1 cellular context compared by ENCODE assay signal in the genomic region with DNA sequence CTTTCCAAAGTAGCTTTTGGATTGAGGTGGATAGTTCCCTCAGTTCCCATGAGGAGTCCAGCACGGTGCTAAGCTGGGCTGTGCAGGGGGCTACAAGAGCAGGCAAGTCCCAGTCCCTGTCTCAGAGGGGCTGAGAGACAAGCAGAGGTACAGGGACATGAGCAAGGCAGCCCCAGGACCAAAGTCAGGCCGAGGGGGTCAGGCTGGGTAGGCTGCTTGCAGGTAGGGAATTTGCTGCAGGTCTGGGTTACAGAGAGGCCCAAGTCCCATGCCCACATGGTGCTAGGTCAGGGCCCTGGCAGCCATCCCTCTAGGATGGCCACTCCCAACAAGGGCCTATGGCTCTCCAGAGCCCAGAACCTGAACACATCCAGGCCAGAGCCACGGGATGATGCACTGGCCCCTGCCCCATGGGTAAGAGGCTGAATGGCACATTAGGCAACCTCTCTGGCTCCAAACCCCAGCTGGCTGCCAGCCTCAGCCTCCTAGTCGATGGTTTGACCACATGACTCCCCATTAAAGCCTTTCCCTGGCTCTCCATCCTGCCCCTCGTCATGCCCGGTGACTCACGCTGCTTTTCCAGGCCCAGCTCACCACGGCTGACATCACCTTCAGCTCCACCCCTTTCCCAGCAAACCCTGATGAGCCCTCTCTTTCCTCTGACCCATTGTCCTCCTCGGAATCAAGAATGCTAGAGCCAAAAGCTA.
A peak's percentile ranks its signal among the peaks of the same experiment; 100 is the strongest.
TF ChIP-seq lines count a peak whose summit lies in the region.

No MANE protein-coding gene starts in this region.

TF ChIP-seq in HEK293, 187 proteins besides CTCF, POLR2A, EP300 and RAD21 (continued from another document and continues in another):
- TF ChIP-seq, protein P1, sequence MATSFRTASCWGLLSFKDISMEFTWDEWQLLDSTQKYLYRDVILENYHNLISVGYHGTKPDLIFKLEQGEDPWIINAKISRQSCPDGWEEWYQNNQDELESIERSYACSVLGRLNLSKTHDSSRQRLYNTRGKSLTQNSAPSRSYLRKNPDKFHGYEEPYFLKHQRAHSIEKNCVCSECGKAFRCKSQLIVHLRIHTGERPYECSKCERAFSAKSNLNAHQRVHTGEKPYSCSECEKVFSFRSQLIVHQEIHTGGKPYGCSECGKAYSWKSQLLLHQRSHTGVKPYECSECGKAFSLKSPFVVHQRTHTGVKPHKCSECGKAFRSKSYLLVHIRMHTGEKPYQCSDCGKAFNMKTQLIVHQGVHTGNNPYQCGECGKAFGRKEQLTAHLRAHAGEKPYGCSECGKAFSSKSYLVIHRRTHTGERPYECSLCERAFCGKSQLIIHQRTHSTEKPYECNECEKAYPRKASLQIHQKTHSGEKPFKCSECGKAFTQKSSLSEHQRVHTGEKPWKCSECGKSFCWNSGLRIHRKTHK (tag by site-specific recombination; IDR thresholded peaks at IDR 0.05): no peak
- TF ChIP-seq HOXC10 (CRISPR knock-in tag; IDR thresholded peaks at IDR 0.05): no peak
- peak; percentile 43; the same call in 1 of the 2 replicates for TF ChIP-seq KLF1 (tag by site-specific recombination; IDR thresholded peaks at IDR 0.05)
- no peak for TF ChIP-seq ZNF140 (tag by site-specific recombination; IDR thresholded peaks at IDR 0.05)
- no peak for TF ChIP-seq ZNF624 (tag by site-specific recombination; IDR thresholded peaks at IDR 0.05)
- TF ChIP-seq OSR2 (tag by site-specific recombination; IDR thresholded peaks at IDR 0.05): no peak
- no peak for TF ChIP-seq ZNF112 (tag by site-specific recombination; IDR thresholded peaks at IDR 0.05)
- TF ChIP-seq ZNF10 (tag by site-specific recombination; IDR thresholded peaks at IDR 0.05): no peak
- no peak for TF ChIP-seq ZNF626 (tag by site-specific recombination; IDR thresholded peaks at IDR 0.05)
- TF ChIP-seq, protein P2, sequence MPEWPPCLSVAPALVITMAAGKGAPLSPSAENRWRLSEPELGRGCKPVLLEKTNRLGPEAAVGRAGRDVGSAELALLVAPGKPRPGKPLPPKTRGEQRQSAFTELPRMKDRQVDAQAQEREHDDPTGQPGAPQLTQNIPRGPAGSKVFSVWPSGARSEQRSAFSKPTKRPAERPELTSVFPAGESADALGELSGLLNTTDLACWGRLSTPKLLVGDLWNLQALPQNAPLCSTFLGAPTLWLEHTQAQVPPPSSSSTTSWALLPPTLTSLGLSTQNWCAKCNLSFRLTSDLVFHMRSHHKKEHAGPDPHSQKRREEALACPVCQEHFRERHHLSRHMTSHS (tag by site-specific recombination; IDR thresholded peaks at IDR 0.05): no peak
- TF ChIP-seq ZFP3 (tag by site-specific recombination; IDR thresholded peaks at IDR 0.05; ENCODE audit: low read depth): no peak
- TF ChIP-seq, protein P3, sequence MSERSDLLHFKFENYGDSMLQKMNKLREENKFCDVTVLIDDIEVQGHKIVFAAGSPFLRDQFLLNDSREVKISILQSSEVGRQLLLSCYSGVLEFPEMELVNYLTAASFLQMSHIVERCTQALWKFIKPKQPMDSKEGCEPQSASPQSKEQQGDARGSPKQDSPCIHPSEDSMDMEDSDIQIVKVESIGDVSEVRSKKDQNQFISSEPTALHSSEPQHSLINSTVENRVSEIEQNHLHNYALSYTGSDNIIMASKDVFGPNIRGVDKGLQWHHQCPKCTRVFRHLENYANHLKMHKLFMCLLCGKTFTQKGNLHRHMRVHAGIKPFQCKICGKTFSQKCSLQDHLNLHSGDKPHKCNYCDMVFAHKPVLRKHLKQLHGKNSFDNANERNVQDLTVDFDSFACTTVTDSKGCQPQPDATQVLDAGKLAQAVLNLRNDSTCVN (tag by site-specific recombination; optimal IDR thresholded peaks at IDR 0.05): no peak
- TF ChIP-seq ZNF654 (tag by site-specific recombination; IDR thresholded peaks at IDR 0.05; ENCODE audit: low read depth): no peak
- TF ChIP-seq, protein P4, sequence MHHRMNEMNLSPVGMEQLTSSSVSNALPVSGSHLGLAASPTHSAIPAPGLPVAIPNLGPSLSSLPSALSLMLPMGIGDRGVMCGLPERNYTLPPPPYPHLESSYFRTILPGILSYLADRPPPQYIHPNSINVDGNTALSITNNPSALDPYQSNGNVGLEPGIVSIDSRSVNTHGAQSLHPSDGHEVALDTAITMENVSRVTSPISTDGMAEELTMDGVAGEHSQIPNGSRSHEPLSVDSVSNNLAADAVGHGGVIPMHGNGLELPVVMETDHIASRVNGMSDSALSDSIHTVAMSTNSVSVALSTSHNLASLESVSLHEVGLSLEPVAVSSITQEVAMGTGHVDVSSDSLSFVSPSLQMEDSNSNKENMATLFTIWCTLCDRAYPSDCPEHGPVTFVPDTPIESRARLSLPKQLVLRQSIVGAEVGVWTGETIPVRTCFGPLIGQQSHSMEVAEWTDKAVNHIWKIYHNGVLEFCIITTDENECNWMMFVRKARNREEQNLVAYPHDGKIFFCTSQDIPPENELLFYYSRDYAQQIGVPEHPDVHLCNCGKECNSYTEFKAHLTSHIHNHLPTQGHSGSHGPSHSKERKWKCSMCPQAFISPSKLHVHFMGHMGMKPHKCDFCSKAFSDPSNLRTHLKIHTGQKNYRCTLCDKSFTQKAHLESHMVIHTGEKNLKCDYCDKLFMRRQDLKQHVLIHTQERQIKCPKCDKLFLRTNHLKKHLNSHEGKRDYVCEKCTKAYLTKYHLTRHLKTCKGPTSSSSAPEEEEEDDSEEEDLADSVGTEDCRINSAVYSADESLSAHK (tag by site-specific recombination; IDR thresholded peaks at IDR 0.05): no peak
- peak; percentile 40 for TF ChIP-seq ZIC2 (tag by site-specific recombination; IDR thresholded peaks at IDR 0.05)
- no peak for TF ChIP-seq ZNF184 (tag by site-specific recombination; IDR thresholded peaks at IDR 0.05)
- TF ChIP-seq ZNF211 (tag by site-specific recombination; IDR thresholded peaks at IDR 0.05; ENCODE audit: low read depth): no peak
- no peak for TF ChIP-seq HOXA7 (CRISPR knock-in tag; IDR thresholded peaks at IDR 0.05; ENCODE audit: borderline replicate concordance)
- no peak for TF ChIP-seq ZNF350 (tag by site-specific recombination; IDR thresholded peaks at IDR 0.05)
- no peak for TF ChIP-seq ZNF248 (tag by site-specific recombination; IDR thresholded peaks at IDR 0.05)
- TF ChIP-seq, protein P5, sequence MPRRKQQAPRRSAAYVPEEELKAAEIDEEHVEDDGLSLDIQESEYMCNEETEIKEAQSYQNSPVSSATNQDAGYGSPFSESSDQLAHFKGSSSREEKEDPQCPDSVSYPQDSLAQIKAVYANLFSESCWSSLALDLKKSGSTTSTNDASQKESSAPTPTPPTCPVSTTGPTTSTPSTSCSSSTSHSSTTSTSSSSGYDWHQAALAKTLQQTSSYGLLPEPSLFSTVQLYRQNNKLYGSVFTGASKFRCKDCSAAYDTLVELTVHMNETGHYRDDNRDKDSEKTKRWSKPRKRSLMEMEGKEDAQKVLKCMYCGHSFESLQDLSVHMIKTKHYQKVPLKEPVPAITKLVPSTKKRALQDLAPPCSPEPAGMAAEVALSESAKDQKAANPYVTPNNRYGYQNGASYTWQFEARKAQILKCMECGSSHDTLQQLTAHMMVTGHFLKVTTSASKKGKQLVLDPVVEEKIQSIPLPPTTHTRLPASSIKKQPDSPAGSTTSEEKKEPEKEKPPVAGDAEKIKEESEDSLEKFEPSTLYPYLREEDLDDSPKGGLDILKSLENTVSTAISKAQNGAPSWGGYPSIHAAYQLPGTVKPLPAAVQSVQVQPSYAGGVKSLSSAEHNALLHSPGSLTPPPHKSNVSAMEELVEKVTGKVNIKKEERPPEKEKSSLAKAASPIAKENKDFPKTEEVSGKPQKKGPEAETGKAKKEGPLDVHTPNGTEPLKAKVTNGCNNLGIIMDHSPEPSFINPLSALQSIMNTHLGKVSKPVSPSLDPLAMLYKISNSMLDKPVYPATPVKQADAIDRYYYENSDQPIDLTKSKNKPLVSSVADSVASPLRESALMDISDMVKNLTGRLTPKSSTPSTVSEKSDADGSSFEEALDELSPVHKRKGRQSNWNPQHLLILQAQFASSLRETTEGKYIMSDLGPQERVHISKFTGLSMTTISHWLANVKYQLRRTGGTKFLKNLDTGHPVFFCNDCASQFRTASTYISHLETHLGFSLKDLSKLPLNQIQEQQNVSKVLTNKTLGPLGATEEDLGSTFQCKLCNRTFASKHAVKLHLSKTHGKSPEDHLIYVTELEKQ (tag by site-specific recombination; IDR thresholded peaks at IDR 0.05; ENCODE audit: borderline replicate concordance): no peak
- TF ChIP-seq, protein P6, sequence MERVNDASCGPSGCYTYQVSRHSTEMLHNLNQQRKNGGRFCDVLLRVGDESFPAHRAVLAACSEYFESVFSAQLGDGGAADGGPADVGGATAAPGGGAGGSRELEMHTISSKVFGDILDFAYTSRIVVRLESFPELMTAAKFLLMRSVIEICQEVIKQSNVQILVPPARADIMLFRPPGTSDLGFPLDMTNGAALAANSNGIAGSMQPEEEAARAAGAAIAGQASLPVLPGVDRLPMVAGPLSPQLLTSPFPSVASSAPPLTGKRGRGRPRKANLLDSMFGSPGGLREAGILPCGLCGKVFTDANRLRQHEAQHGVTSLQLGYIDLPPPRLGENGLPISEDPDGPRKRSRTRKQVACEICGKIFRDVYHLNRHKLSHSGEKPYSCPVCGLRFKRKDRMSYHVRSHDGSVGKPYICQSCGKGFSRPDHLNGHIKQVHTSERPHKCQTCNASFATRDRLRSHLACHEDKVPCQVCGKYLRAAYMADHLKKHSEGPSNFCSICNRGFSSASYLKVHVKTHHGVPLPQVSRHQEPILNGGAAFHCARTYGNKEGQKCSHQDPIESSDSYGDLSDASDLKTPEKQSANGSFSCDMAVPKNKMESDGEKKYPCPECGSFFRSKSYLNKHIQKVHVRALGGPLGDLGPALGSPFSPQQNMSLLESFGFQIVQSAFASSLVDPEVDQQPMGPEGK (tag by site-specific recombination; IDR thresholded peaks at IDR 0.05): peak; percentile 59
- TF ChIP-seq ZNF335 (tag by site-specific recombination; conservative IDR thresholded peaks at IDR 0.05): no peak
- TF ChIP-seq IKZF3 (tag by site-specific recombination; IDR thresholded peaks at IDR 0.05): no peak
- no peak for TF ChIP-seq ZNF121 (tag by site-specific recombination; IDR thresholded peaks at IDR 0.05)
- TF ChIP-seq, protein P7, sequence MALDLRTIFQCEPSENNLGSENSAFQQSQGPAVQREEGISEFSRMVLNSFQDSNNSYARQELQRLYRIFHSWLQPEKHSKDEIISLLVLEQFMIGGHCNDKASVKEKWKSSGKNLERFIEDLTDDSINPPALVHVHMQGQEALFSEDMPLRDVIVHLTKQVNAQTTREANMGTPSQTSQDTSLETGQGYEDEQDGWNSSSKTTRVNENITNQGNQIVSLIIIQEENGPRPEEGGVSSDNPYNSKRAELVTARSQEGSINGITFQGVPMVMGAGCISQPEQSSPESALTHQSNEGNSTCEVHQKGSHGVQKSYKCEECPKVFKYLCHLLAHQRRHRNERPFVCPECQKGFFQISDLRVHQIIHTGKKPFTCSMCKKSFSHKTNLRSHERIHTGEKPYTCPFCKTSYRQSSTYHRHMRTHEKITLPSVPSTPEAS (tag by site-specific recombination; IDR thresholded peaks at IDR 0.05): no peak
- no peak for TF ChIP-seq ZNF837 (tag by site-specific recombination; IDR thresholded peaks at IDR 0.05)
- no peak for TF ChIP-seq MZF1 (tag by site-specific recombination; IDR thresholded peaks at IDR 0.05; ENCODE audit: borderline replicate concordance)
- TF ChIP-seq ZNF776 (tag by site-specific recombination; IDR thresholded peaks at IDR 0.05; ENCODE audit: borderline replicate concordance): no peak
- no peak for TF ChIP-seq SALL2 (tag by site-specific recombination; IDR thresholded peaks at IDR 0.05; ENCODE audit: borderline replicate concordance)
- no peak for TF ChIP-seq ZNF785 (tag by site-specific recombination; IDR thresholded peaks at IDR 0.05)
- TF ChIP-seq ZSCAN16 (tag by site-specific recombination; IDR thresholded peaks at IDR 0.05): no peak
- no peak for TF ChIP-seq ZNF426 (tag by site-specific recombination; IDR thresholded peaks at IDR 0.05)
- no peak for TF ChIP-seq ZNF202 (tag by site-specific recombination; IDR thresholded peaks at IDR 0.05; ENCODE audit: borderline replicate concordance)
- TF ChIP-seq, protein P8, sequence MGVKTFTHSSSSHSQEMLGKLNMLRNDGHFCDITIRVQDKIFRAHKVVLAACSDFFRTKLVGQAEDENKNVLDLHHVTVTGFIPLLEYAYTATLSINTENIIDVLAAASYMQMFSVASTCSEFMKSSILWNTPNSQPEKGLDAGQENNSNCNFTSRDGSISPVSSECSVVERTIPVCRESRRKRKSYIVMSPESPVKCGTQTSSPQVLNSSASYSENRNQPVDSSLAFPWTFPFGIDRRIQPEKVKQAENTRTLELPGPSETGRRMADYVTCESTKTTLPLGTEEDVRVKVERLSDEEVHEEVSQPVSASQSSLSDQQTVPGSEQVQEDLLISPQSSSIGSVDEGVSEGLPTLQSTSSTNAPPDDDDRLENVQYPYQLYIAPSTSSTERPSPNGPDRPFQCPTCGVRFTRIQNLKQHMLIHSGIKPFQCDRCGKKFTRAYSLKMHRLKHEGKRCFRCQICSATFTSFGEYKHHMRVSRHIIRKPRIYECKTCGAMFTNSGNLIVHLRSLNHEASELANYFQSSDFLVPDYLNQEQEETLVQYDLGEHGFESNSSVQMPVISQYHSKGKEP (tag by site-specific recombination; IDR thresholded peaks at IDR 0.05): no peak
- TF ChIP-seq ZNF354C (tag by site-specific recombination; IDR thresholded peaks at IDR 0.05; ENCODE audit: borderline replicate concordance, low read depth): no peak
- TF ChIP-seq, protein P9, sequence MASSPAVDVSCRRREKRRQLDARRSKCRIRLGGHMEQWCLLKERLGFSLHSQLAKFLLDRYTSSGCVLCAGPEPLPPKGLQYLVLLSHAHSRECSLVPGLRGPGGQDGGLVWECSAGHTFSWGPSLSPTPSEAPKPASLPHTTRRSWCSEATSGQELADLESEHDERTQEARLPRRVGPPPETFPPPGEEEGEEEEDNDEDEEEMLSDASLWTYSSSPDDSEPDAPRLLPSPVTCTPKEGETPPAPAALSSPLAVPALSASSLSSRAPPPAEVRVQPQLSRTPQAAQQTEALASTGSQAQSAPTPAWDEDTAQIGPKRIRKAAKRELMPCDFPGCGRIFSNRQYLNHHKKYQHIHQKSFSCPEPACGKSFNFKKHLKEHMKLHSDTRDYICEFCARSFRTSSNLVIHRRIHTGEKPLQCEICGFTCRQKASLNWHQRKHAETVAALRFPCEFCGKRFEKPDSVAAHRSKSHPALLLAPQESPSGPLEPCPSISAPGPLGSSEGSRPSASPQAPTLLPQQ (tag by site-specific recombination; IDR thresholded peaks at IDR 0.05): 0 out of 2 replicates have a peak, but pooled peaks have one; percentile 46
- no peak for TF ChIP-seq ZNF510 (tag by site-specific recombination; IDR thresholded peaks at IDR 0.05; ENCODE audit: insufficient replicate concordance)
- no peak for TF ChIP-seq SETDB1 (IDR thresholded peaks at IDR 0.05; ENCODE audit: insufficient read length, low read length)
- no peak for TF ChIP-seq ZNF501 (tag by site-specific recombination; IDR thresholded peaks at IDR 0.05)
- no peak for TF ChIP-seq ZNF169 (tag by site-specific recombination; IDR thresholded peaks at IDR 0.05)
- TF ChIP-seq, protein P10, sequence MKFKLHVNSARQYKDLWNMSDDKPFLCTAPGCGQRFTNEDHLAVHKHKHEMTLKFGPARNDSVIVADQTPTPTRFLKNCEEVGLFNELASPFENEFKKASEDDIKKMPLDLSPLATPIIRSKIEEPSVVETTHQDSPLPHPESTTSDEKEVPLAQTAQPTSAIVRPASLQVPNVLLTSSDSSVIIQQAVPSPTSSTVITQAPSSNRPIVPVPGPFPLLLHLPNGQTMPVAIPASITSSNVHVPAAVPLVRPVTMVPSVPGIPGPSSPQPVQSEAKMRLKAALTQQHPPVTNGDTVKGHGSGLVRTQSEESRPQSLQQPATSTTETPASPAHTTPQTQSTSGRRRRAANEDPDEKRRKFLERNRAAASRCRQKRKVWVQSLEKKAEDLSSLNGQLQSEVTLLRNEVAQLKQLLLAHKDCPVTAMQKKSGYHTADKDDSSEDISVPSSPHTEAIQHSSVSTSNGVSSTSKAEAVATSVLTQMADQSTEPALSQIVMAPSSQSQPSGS (tag by site-specific recombination; IDR thresholded peaks at IDR 0.05; ENCODE audit: low read depth): peak; percentile 55; the same call in 1 of the 2 replicates
- TF ChIP-seq ZNF37A (tag by site-specific recombination; IDR thresholded peaks at IDR 0.05): no peak
- TF ChIP-seq ZNF791 (tag by site-specific recombination; IDR thresholded peaks at IDR 0.05): no peak
